Comparison of ENCODE assay signal across 6 cellular contexts in genomic region chr12:70837026-70837425, GRCh38.
"Had no signal": no experiment of that assay in that cellular context is flagged by ENCODE, and none has a peak within 500 bp of the region (broad histone marks: within the 10 kb centered on the region; RNA-seq: fewer than 3 reads in every experiment).

No MANE protein-coding gene starts in this region.

- H3K4me3 ChIP-seq: HAP-1 had no signal

- DNase-seq: GOT3, H7, HFFc6, KBM-7 had no signal

- H3K4me1 ChIP-seq: HAP-1 had no signal

- H3K27ac ChIP-seq: HL-60 had no signal

- H3K36me3 ChIP-seq: HAP-1 had no signal

- H3K9me3 ChIP-seq: HAP-1 had no signal
